ENCODE assay signal across 8 cellular contexts in the genomic region with DNA sequence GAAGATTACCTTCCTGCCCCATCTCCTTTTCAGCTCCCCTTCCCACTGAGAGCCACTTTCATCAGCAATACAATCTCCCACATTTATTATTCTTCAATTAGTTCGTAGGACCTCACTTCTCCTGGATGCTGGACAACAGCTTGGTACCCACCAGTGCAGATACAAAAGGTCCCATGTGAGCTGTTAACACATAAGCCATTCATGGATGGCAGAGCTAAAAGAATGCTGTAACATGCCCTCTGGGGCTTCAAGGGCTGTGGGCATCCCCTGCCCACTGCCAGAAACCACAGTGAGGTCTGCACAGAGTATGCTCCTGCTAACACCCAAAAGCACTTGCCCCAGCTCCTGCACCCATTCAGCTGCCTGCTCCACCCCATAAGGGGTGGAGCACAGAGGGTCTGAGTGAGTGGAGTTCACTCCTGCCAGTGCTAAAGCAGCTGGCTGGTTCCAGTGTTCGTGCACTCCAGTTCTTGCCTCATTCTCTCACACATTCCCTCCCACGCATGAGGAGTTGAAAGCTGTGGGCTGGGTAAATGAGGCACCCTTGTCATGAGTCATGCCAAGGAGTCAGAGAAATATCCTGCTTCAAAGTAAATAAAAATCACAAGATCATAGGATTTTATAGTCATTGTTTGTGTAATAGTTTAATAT.
DNase-seq lines count a peak whose midpoint lies in the region; ATAC-seq and TF ChIP-seq lines count a peak whose summit lies in the region.

No MANE protein-coding gene starts in this region.

- in situ Hi-C loops in GM13976 (cut with MboI; ENCODE audit: low sequenced_read_pairs, unreplicated experiment) = no loop called here

- H3K4me1 ChIP-seq in smooth muscle cell (ENCODE audit: low read depth) (peaks cover 6% of the 10 kb centered on the region), body of pancreas (no peaks in the 10 kb centered on the region)

- H3K36me3 ChIP-seq in smooth muscle cell (ENCODE audit: low read depth) (no peaks in the 10 kb centered on the region), body of pancreas (replicated peaks in 1 of 2; ENCODE audit: insufficient read depth in 1 of 2, low read depth in 2 of 2) (no peaks in the 10 kb centered on the region)

- H3K4me2 ChIP-seq in smooth muscle cell = peak overlapping the region; percentile 45

- H3F3A ChIP-seq in smooth muscle cell (ENCODE audit: low read depth) = no peaks in the 10 kb centered on the region

- intact Hi-C loops in body of pancreas (cut with DNase I) = no loop called here

- no peaks in the 10 kb centered on the region for H3K79me2 ChIP-seq in smooth muscle cell (ENCODE audit: low read depth)

- no peaks in the 10 kb centered on the region for H4K20me1 ChIP-seq in smooth muscle cell (ENCODE audit: low read depth)

- H2AFZ ChIP-seq in smooth muscle cell (ENCODE audit: low read depth) = no peak overlapping the region

- 31% methylated on average over 3 of the region's 3 CpGs for WGBS in smooth muscle cell (ENCODE audit: low lambda C conversion rate)
- WGBS in body of pancreas, 2 donors = 42 to 48% methylated on average over 3 of the region's 3 CpGs

- ATAC-seq in HG03378 (IDR thresholded peaks at IDR 0.05; ENCODE audit: unreplicated experiment) = peak; percentile 75
- ATAC-seq in body of pancreas = no peak

- H3K27me3 ChIP-seq in smooth muscle cell (ENCODE audit: low read depth) (no peaks in the 10 kb centered on the region), body of pancreas (no peaks in the 10 kb centered on the region)

- DNase-seq in activated T-cell treated with anti-CD3 and anti-CD28 coated beads, Interleukin-2, amount 50 U/mL, for 48 hours = peak; percentile 29 to 44
- DNase-seq in activated T-cell treated with anti-CD3 and anti-CD28 coated beads for 4 hours (no peak), amniotic stem cell (lab: John Stamatoyannopoulos, UW) (peak; percentile 65), smooth muscle cell (lab: John Stamatoyannopoulos, UW; ENCODE audit: unreplicated experiment) (peak; percentile 24), epidermal melanocyte (ENCODE audit: insufficient read length, low spot score) (no peak), body of pancreas (no peak), GM13976 (ENCODE audit: low spot score) (no peak)

- peak overlapping the region; percentile 2 for H3K9ac ChIP-seq in smooth muscle cell (ENCODE audit: low read depth)

- H3K9me3 ChIP-seq in smooth muscle cell (replicated peaks; ENCODE audit: low read depth) = no peaks in the 10 kb centered on the region
- H3K9me3 ChIP-seq in body of pancreas = no peaks in the 10 kb centered on the region

- no peak for TF ChIP-seq POLR2A in body of pancreas (IDR thresholded peaks at IDR 0.05)

- H3K27ac ChIP-seq in smooth muscle cell (ENCODE audit: low read depth) = peak overlapping the region; percentile 79
- H3K27ac ChIP-seq in body of pancreas = no peak overlapping the region

- H3K4me3 ChIP-seq in smooth muscle cell = no peak overlapping the region
- H3K4me3 ChIP-seq in body of pancreas = no peak overlapping the region

- TF ChIP-seq CTCF in smooth muscle cell (IDR thresholded peaks at IDR 0.05; ENCODE audit: borderline replicate concordance, insufficient read depth, poor library complexity, severe bottlenecking) (no peak), body of pancreas (IDR thresholded peaks at IDR 0.05) (no peak), GM13976 (IDR thresholded peaks at IDR 0.05; ENCODE audit: borderline replicate concordance, control extremely low read depth, extremely low read depth, insufficient read depth, missing control alignments) (no peak)

Comparison
In these comparisons a context has a peak if more than half of its experiments do, and no peak if none do; other contexts are left out.
1. DNase-seq: peak in activated T-cell treated with anti-CD3 and anti-CD28 coated beads, Interleukin-2, amount 50 U/mL, for 48 hours (2 of 2), amniotic stem cell (single experiment) and smooth muscle cell (single experiment); none in activated T-cell treated with anti-CD3 and anti-CD28 coated beads for 4 hours (single experiment), epidermal melanocyte (single experiment), body of pancreas (0 of 4) and GM13976 (single experiment).